In the genomic region with DNA sequence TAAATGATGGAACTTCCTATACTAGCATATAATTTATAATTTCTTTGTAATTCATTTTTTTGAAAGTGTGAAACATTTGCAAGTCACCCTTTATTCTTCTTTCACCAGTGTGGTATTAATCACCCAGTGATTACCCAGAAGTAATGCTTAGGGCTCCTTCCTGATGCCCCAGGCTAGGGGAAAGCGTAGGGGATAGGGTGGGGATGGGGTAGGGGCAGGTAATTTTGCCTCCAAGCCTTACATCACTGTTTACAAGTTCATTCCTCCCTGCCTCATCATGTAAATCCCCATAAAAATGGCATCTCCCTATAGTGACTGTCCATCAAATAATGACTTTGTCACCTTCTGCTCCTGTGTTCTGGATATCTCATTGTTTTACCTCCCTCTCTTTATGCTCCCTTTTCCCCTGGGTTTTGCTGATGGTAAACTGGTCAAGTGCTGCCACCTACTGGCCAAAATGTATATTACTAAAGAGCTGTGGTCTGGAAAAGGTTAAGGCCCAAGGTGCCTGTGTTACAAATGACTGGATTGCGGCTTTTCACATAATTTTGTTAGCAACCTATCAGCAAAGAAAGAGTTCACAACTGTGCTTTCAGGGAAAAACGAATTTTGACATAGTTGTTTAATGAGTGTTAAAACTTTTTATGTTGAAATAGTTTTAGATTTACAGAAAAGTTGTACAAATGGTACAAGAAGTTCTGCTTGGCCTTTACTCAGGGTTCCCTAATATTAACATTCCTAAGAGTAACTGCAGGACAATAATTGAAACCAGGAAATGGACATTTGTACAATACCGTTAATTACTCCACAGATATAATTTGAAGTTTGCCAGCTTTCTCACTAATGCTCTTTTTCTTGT, we compare ENCODE assay signal across 1 cellular context.
TF ChIP-seq lines count a peak whose summit lies in the region.

No MANE protein-coding gene starts in this region.

TF ChIP-seq in SK-N-SH treated with all-trans-retinoic acid at 6 μM for 48 hours, 23 proteins besides CTCF, POLR2A, EP300 and RAD21:
- TF ChIP-seq, protein P1, sequence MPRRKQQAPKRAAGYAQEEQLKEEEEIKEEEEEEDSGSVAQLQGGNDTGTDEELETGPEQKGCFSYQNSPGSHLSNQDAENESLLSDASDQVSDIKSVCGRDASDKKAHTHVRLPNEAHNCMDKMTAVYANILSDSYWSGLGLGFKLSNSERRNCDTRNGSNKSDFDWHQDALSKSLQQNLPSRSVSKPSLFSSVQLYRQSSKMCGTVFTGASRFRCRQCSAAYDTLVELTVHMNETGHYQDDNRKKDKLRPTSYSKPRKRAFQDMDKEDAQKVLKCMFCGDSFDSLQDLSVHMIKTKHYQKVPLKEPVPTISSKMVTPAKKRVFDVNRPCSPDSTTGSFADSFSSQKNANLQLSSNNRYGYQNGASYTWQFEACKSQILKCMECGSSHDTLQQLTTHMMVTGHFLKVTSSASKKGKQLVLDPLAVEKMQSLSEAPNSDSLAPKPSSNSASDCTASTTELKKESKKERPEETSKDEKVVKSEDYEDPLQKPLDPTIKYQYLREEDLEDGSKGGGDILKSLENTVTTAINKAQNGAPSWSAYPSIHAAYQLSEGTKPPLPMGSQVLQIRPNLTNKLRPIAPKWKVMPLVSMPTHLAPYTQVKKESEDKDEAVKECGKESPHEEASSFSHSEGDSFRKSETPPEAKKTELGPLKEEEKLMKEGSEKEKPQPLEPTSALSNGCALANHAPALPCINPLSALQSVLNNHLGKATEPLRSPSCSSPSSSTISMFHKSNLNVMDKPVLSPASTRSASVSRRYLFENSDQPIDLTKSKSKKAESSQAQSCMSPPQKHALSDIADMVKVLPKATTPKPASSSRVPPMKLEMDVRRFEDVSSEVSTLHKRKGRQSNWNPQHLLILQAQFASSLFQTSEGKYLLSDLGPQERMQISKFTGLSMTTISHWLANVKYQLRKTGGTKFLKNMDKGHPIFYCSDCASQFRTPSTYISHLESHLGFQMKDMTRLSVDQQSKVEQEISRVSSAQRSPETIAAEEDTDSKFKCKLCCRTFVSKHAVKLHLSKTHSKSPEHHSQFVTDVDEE (CRISPR knock-in tag; IDR thresholded peaks at IDR 0.05): no peak
- TF ChIP-seq, protein P2, sequence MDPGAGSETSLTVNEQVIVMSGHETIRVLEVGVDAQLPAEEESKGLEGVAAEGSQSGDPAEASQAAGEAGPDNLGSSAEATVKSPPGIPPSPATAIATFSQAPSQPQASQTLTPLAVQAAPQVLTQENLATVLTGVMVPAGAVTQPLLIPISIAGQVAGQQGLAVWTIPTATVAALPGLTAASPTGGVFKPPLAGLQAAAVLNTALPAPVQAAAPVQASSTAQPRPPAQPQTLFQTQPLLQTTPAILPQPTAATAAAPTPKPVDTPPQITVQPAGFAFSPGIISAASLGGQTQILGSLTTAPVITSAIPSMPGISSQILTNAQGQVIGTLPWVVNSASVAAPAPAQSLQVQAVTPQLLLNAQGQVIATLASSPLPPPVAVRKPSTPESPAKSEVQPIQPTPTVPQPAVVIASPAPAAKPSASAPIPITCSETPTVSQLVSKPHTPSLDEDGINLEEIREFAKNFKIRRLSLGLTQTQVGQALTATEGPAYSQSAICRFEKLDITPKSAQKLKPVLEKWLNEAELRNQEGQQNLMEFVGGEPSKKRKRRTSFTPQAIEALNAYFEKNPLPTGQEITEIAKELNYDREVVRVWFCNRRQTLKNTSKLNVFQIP (CRISPR knock-in tag; IDR thresholded peaks at IDR 0.05; ENCODE audit: borderline replicate concordance, low read depth): no peak
- TF ChIP-seq RARB (CRISPR knock-in tag; IDR thresholded peaks at IDR 0.05) (no peak), ZFP3 (CRISPR knock-in tag; IDR thresholded peaks at IDR 0.05) (no peak), ZNF565 (CRISPR knock-in tag; conservative IDR thresholded peaks at IDR 0.05; ENCODE audit: low read depth) (no peak), BACH2 (CRISPR knock-in tag; IDR thresholded peaks at IDR 0.05; ENCODE audit: borderline replicate concordance) (no peak), OSR1 (CRISPR knock-in tag; IDR thresholded peaks at IDR 0.05) (no peak), GLIS3 (CRISPR knock-in tag; IDR thresholded peaks at IDR 0.05) (no peak), ZNF8 (CRISPR knock-in tag; IDR thresholded peaks at IDR 0.05) (no peak), SNAI2 (CRISPR knock-in tag; IDR thresholded peaks at IDR 0.05) (no peak), CSDC2 (CRISPR knock-in tag; IDR thresholded peaks at IDR 0.05) (no peak), ESRRG (CRISPR knock-in tag; IDR thresholded peaks at IDR 0.05) (no peak), ZC3H10 (CRISPR knock-in tag; IDR thresholded peaks at IDR 0.05) (no peak)
- TF ChIP-seq, protein P3, sequence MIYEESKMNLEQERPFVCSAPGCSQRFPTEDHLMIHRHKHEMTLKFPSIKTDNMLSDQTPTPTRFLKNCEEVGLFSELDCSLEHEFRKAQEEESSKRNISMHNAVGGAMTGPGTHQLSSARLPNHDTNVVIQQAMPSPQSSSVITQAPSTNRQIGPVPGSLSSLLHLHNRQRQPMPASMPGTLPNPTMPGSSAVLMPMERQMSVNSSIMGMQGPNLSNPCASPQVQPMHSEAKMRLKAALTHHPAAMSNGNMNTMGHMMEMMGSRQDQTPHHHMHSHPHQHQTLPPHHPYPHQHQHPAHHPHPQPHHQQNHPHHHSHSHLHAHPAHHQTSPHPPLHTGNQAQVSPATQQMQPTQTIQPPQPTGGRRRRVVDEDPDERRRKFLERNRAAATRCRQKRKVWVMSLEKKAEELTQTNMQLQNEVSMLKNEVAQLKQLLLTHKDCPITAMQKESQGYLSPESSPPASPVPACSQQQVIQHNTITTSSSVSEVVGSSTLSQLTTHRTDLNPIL (CRISPR knock-in tag; IDR thresholded peaks at IDR 0.05; ENCODE audit: low read depth): no peak
